ENCODE assay signal across 8 cellular contexts in genomic region chr12:98644712-98645571, GRCh38.
DNase-seq lines count a peak whose midpoint lies in the region; ATAC-seq lines count a peak whose summit lies in the region.

Gene APAF1 (plus strand): TSS chr12:98645290. CDS start chr12:98648360, 3,070 bp downstream.
Gene IKBIP (minus strand): TSS chr12:98644788. CDS start chr12:98644701, 87 bp downstream.

- H3K4me2 ChIP-seq in BLaER1 = peak within 1 kb of the TSS; percentile 74

- H3K27ac ChIP-seq in BLaER1 (peak within 1 kb of the TSS; percentile 83), cingulate gyrus (ENCODE audit: low read depth, low read length) (peak within 1 kb of the TSS; percentile 20)

- no peaks in the 10 kb centered on the region for H3K27me3 ChIP-seq in BLaER1

- peaks cover 18% of the 10 kb centered on the region; the same call in 1 of the 2 replicates for H4K20me1 ChIP-seq in BLaER1

- peak within 1 kb of the TSS; percentile 81 for H3K9ac ChIP-seq in BLaER1

- H3K4me3 ChIP-seq in BLaER1 = peak within 1 kb of the TSS; percentile 81

- H3K36me3 ChIP-seq in BLaER1 = peaks cover 23% of the 10 kb centered on the region

- DNase-seq in NCI-H524 treated with DMSO at 0.1 percent for 48 hours (lab: John Stamatoyannopoulos, UW) (peak; percentile 76), kidney tubule cell (ENCODE audit: low spot score) (peak; percentile 98)
- peak; percentile 93 to 96 for DNase-seq in activated CD4-positive, alpha-beta T cell treated with anti-CD3 and anti-CD28 coated beads for 4 hours
- peak; percentile 85 to 94 for DNase-seq in stimulated activated CD4-positive, alpha-beta T cell treated with anti-CD3 and anti-CD28 coated beads, Interleukin-1b, Interleukin-23, amount 100 ng/mL, for 1 hour (ENCODE audit: low read depth in 2 of 2)

- H3K9me3 ChIP-seq in BLaER1 = no peaks in the 10 kb centered on the region

- peak; percentile 91 for ATAC-seq in GM19324 (IDR thresholded peaks at IDR 0.05; ENCODE audit: low FRiP score, unreplicated experiment)
- ATAC-seq in HG03460 (IDR thresholded peaks at IDR 0.05; ENCODE audit: unreplicated experiment) = peak; percentile 80

- H3K4me1 ChIP-seq in BLaER1 = peaks cover 37% of the 10 kb centered on the region

Comparison
In these comparisons a context has a peak if more than half of its experiments do, and no peak if none do; other contexts are left out.
1. Peak in every context shown above with its lines: DNase-seq, ATAC-seq, H3K4me3 ChIP-seq and H3K27ac ChIP-seq.